ENCODE assay signal across 27 cellular contexts in genomic region chr5:135587849-135588248, GRCh38. TPM values are rescaled to one million over a fixed set of nuclear protein-coding genes. Genes with fewer than 3 reads are reported as not detected.
"Had no signal": no experiment of that assay in that cellular context is flagged by ENCODE, and none has a peak within 500 bp of the region (broad histone marks: within the 10 kb centered on the region; RNA-seq: fewer than 3 reads in every experiment).

No MANE protein-coding gene starts in this region.

- H3K36me3 ChIP-seq: MG63 had no signal

- H3K9me3 ChIP-seq: MG63, SK-N-SH had no signal

- H3K9ac ChIP-seq: SK-N-SH had no signal

- H3K27ac ChIP-seq: HL-60, RWPE1 had no signal

- H3K4me2 ChIP-seq: SK-N-SH had no signal

- H3K9me2 ChIP-seq: SK-N-SH had no signal

- ATAC-seq: Panc1, PC-3 had no signal

- H3K4me3 ChIP-seq: MG63 had no signal

- DNase-seq: Karpas-422; KG1; MG63; NCI-H1092; NCI-H1105 treated with DMSO at 0.1 percent for 48 hours; NCI-H1417 treated with DMSO at 0.1 percent for 48 hours; NCI-H146; NCI-H1694 treated with DMSO at 0.1 percent for 48 hours; NCI-H1930; NCI-H2081 treated with DMSO at 0.1 percent for 48 hours; NCI-H2171; NCI-H226; NCI-H446; NCI-H510A; NCI-H524 treated with DMSO at 0.1 percent for 48 hours; NCI-H69; NCI-H774; NK-92 treated with Interleukin-12 subunit alpha and Interleukin-12 subunit beta, amount 100 ng/mL, for 24 hours; PC-3; SHP77; SK-N-SH had no signal

RNA-seq across cellular contexts. Expression of gene CXCL14, which starts 9.1 kb away (rescaled TPM):
- total RNA-seq: HT-29, OCI-LY7, PC-3, SK-MEL-5 had no signal

RNA-seq across cellular contexts. Expression of gene NEUROG1, which starts 52.1 kb away (rescaled TPM):
- total RNA-seq: HT-29, OCI-LY7, PC-3, SK-MEL-5 had no signal
- polyA plus RNA-seq: SK-N-SH had no signal
